ENCODE assay signal across 23 cellular contexts in the genomic region with DNA sequence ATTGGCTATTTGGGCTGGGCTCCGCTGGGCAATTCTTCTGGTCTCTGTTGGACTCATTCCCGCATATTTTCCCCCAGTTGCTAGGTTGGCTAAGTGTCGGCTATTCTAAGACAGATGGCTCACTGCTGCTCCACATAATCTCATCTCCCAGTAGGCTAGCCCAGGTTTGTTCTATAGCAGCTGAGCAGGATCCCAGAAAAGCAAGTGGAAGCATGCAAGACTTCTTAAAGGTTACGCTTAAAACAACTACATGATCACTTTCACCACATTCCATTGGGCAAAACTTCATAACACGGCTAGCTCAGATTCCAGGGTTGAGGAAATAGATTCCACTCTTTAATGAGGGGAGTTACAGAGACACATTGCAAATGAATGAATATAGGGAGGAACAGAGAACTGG. TPM values are rescaled to one million over a fixed set of nuclear protein-coding genes. Genes with fewer than 3 reads are reported as not detected.
DNase-seq lines count a peak whose midpoint lies in the region; ATAC-seq, FAIRE-seq and TF ChIP-seq lines count a peak whose summit lies in the region.
"Had no signal": no experiment of that assay in that cellular context is flagged by ENCODE, and none has a peak within 500 bp of the region (broad histone marks: within the 10 kb centered on the region; RNA-seq: fewer than 3 reads in every experiment).

No MANE protein-coding gene starts in this region.

- ATAC-seq in GM23338 (no peak), GM18909 (IDR thresholded peaks at IDR 0.05; ENCODE audit: poor library complexity, unreplicated experiment) (no peak), pancreas (no peak)
- ATAC-seq: CD8-positive, alpha-beta T cell; PC-3 had no signal

- H3K9me3 Mint-ChIP-seq in GM23338: peaks cover 19% of the 10 kb centered on the region
- peaks cover 37% of the 10 kb centered on the region for H3K9me3 Mint-ChIP-seq in chondrocyte (ENCODE audit: low read depth)
- peaks cover 49% of the 10 kb centered on the region for H3K9me3 Mint-ChIP-seq in mesothelial cell of epicardium

- no peak for TF ChIP-seq CTCF in AG04449 (IDR thresholded peaks at IDR 0.05; ENCODE audit: insufficient read depth, low read length, missing control alignments)
- no peak for TF ChIP-seq CTCF in GM23338 (conservative IDR thresholded peaks at IDR 0.05; ENCODE audit: low read depth in 2 of 2)
- TF ChIP-seq CTCF in chondrocyte (IDR thresholded peaks at IDR 0.05): no peak
- no peak for TF ChIP-seq CTCF in mesothelial cell of epicardium (IDR thresholded peaks at IDR 0.05; ENCODE audit: unreplicated experiment)
- no peak for TF ChIP-seq CTCF in pancreas (IDR thresholded peaks at IDR 0.05)

- CTCF ChIA-PET in AG04449 (lab: Yijun Ruan, JAX): interaction anchor here (0.6 to 1.4 kb wide), 2 partner anchors 9 to 25 kb away, joined by 3 to 5 read pairs; no protein-coding TSS in a partner anchor

- H4K20me1 ChIP-seq in GM23338 (replicated peaks; ENCODE audit: insufficient read depth): no peaks in the 10 kb centered on the region; the same call in 1 of the 2 replicates
- H4K20me1 ChIP-seq: BLaER1 treated with 17β-estradiol and CSF1 and Interleukin-3, amounts not matched to agents 10 nM and 100 nM had no signal

- H3K9me2 ChIP-seq in GM23338 (ENCODE audit: insufficient read depth): peaks cover 4% of the 10 kb centered on the region; the same call in 1 of the 2 replicates

- POLR2A ChIA-PET in AG04449 (lab: Yijun Ruan, JAX): no interaction called here

- no peaks in the 10 kb centered on the region for H3K79me2 ChIP-seq in GM23338 (replicated peaks; ENCODE audit: insufficient read depth)

- H3K27ac Mint-ChIP-seq in GM23338: no peak overlapping the region
- H3K27ac Mint-ChIP-seq in chondrocyte (ENCODE audit: unreplicated experiment): peak overlapping the region; percentile 23
- H3K27ac Mint-ChIP-seq in mesothelial cell of epicardium: no peak overlapping the region
- H3K27ac Mint-ChIP-seq: CD8-positive, alpha-beta T cell; H9 had no signal

- FAIRE-seq in frontal cortex (lab: Jason Lieb, UNC): no peak
- FAIRE-seq in pancreas (lab: Jason Lieb, UNC): no peak
- FAIRE-seq: A204.1, D721Med had no signal

- no peaks in the 10 kb centered on the region for H3K4me1 Mint-ChIP-seq in GM23338
- peaks cover 15% of the 10 kb centered on the region for H3K4me1 Mint-ChIP-seq in chondrocyte (ENCODE audit: low read depth)
- H3K4me1 Mint-ChIP-seq in mesothelial cell of epicardium: no peaks in the 10 kb centered on the region

- no peak overlapping the region for H3K4me3 Mint-ChIP-seq in GM23338
- H3K4me3 Mint-ChIP-seq in chondrocyte (ENCODE audit: unreplicated experiment): no peak overlapping the region
- no peak overlapping the region for H3K4me3 Mint-ChIP-seq in mesothelial cell of epicardium
- H3K4me3 Mint-ChIP-seq: CD8-positive, alpha-beta T cell; H9 had no signal

- intact Hi-C loops in pancreas (cut with DNase I): no loop called here

- H3K36me3 Mint-ChIP-seq in GM23338 (ENCODE audit: low read depth): peaks cover 44% of the 10 kb centered on the region
- H3K36me3 Mint-ChIP-seq in chondrocyte (ENCODE audit: low read depth): peaks cover 35% of the 10 kb centered on the region
- H3K36me3 Mint-ChIP-seq in mesothelial cell of epicardium: peaks cover 67% of the 10 kb centered on the region

- no peak overlapping the region for H3K4me2 ChIP-seq in GM23338
- H3K4me2 ChIP-seq: BLaER1 treated with 17β-estradiol and CSF1 and Interleukin-3, amounts not matched to agents 10 nM and 100 nM had no signal

- H3K27ac ChIP-seq in GM23338 (ENCODE audit: low read depth) (no peak overlapping the region), pancreas (no peak overlapping the region)
- H3K27ac ChIP-seq: BLaER1 treated with 17β-estradiol and CSF1 and Interleukin-3, amounts not matched to agents 10 nM and 100 nM; HL-60; SJCRH30 had no signal

- no peaks in the 10 kb centered on the region for H3F3A ChIP-seq in GM23338 (replicated peaks; ENCODE audit: low read depth)

- no peaks in the 10 kb centered on the region for H3K9me3 ChIP-seq in pancreas

- H3K4me1 ChIP-seq in GM23338 (ENCODE audit: insufficient read depth): no peaks in the 10 kb centered on the region
- H3K4me1 ChIP-seq in pancreas: no peaks in the 10 kb centered on the region
- H3K4me1 ChIP-seq: SJCRH30 had no signal

- H2AFZ ChIP-seq in GM23338: no peak overlapping the region

- H3K36me3 ChIP-seq in GM23338 (ENCODE audit: insufficient read depth) (no peaks in the 10 kb centered on the region), pancreas (no peaks in the 10 kb centered on the region)

- WGBS in pancreas, 2 donors: 99% methylated on average over 5 of the region's 5 CpGs

- H3K4me3 ChIP-seq in AG04449 (ENCODE audit: low read depth, low read length): no peak overlapping the region
- H3K4me3 ChIP-seq in GM23338: no peak overlapping the region
- no peak overlapping the region for H3K4me3 ChIP-seq in pancreas
- H3K4me3 ChIP-seq: BLaER1 treated with 17β-estradiol and CSF1 and Interleukin-3, amounts not matched to agents 10 nM and 100 nM; SJCRH30 had no signal

- peak; percentile 67 for DNase-seq in AG04449 (ENCODE audit: low read depth, low spot score)
- no peak for DNase-seq in GM23338 (ENCODE audit: low spot score)
- DNase-seq in chondrocyte (ENCODE audit: low spot score): no peak
- DNase-seq in myocyte (ENCODE audit: low read depth): peak; percentile 75
- DNase-seq in mesothelial cell of epicardium (ENCODE audit: low spot score in 2 of 2, unreplicated experiment in 2 of 2): no peak
- DNase-seq in frontal cortex (ENCODE audit: low spot score in 2 of 2): no peak
- no peak for DNase-seq in pancreas
- DNase-seq: CD8-positive, alpha-beta T cell; H9; Karpas-422; NCI-H1417 treated with DMSO at 0.1 percent for 48 hours; NCI-H187 treated with DMSO at 0.1 percent for 48 hours; NCI-H2227 treated with DMSO at 0.1 percent for 48 hours; NCI-H510A treated with DMSO at 0.1 percent for 48 hours; PC-3; RPMI8226; SJCRH30 had no signal

- peaks cover 3% of the 10 kb centered on the region for H3K27me3 Mint-ChIP-seq in GM23338 (ENCODE audit: insufficient read depth, low read depth, poor library complexity)
- no peaks in the 10 kb centered on the region for H3K27me3 Mint-ChIP-seq in chondrocyte (ENCODE audit: low read depth)
- no peaks in the 10 kb centered on the region for H3K27me3 Mint-ChIP-seq in mesothelial cell of epicardium (ENCODE audit: low read depth)
- H3K27me3 Mint-ChIP-seq: IgD-negative memory B cell had no signal

- no peaks in the 10 kb centered on the region for H3K27me3 ChIP-seq in GM23338 (ENCODE audit: insufficient read depth)
- H3K27me3 ChIP-seq in pancreas: no peaks in the 10 kb centered on the region
- H3K27me3 ChIP-seq: BLaER1 treated with 17β-estradiol and CSF1 and Interleukin-3, amounts not matched to agents 10 nM and 100 nM; SJCRH30 had no signal

TF ChIP-seq in GM23338, 12 proteins besides CTCF, POLR2A, EP300 and RAD21:
- TF ChIP-seq ZNF331 (CRISPR knock-in tag; IDR thresholded peaks at IDR 0.05; ENCODE audit: low read depth) (peak; percentile 71), EZH2phosphoT487 (IDR thresholded peaks at IDR 0.05; ENCODE audit: unreplicated experiment) (no peak)

RNA-seq across cellular contexts. Expression of gene RAB33B, which starts 12.9 kb away (rescaled TPM):
- 17.5 and 19.1 TPM in 2 replicates for total RNA-seq in GM23338 (2014; rRNA removed; shearing (Covaris generic))
- 9.9 TPM in 2 replicates for polyA plus RNA-seq in GM23338 (2016; fragmentation: Nextera tagmentation; extraction: Ambion mirVana)
- 12.4 to 14.2 TPM (median 13.8 TPM) in 3 replicates for total RNA-seq in chondrocyte
- 6.2 and 7.0 TPM in 2 replicates for total RNA-seq in myocyte
- polyA plus RNA-seq in myocyte (2012): 4.2 TPM
- total RNA-seq in mesothelial cell of epicardium: 9.2 to 10.4 TPM (median 9.8 TPM) in 3 replicates
- total RNA-seq in frontal cortex: 53.0 TPM
- total RNA-seq in pancreas: 1 to 10 TPM; 4.0 to 7.5 (median 4.7) TPM
- polyA plus RNA-seq in pancreas: 1 to 10 TPM; 2.4 to 5.0 TPM

Comparison
In these comparisons a context has a peak if more than half of its experiments do, and no peak if none do; other contexts are left out.
1. DNase-seq: peak in AG04449 (single experiment) and myocyte (single experiment); none in GM23338 (single experiment), chondrocyte (single experiment), mesothelial cell of epicardium (0 of 2), frontal cortex (0 of 2) and pancreas (0 of 6).